In the genomic region with DNA sequence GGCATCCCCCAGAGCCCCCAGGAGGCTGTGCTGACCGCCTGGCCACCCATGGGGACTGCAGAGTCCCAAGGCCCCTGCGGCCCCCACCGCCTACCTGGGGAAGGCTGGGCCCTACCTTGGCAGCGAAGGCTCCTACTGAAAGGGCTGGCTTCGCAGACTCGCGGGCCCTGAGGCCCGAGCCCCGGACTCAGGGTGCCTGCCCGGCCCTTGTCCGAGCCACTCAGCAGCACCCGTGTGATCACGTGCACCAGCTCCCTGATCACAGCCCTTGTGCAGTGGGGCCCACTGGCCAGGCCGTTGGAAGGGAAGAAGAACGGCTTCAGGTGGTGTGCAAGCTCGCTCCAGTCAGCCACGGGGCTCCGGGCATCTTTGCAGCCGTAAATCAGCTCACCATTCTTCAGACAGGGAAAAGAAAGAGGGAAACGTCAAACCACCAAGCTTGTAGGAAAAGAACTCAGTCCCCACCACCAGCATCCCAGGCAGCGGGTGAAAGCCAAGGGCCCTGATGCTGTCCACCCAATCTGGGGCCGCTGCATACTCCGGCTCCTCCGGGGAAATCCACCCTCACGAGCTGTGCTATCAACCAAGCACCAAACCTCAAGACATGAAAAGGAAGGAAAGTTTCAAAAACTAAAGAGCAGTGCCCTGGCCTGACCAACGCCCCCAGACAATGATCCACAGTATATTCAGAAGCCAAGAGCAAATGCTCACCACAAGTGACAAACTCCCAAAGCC, we compare ENCODE assay signal across 16 cellular contexts. TPM values are rescaled to one million over a fixed set of nuclear protein-coding genes. Genes with fewer than 3 reads are reported as not detected.
DNase-seq lines count a peak whose midpoint lies in the region; ATAC-seq and TF ChIP-seq lines count a peak whose summit lies in the region.
"Had no signal": no experiment of that assay in that cellular context is flagged by ENCODE, and none has a peak within 500 bp of the region (broad histone marks: within the 10 kb centered on the region; RNA-seq: fewer than 3 reads in every experiment).

No MANE protein-coding gene starts in this region.

- 93 to 96% (median 94%) methylated on average over 23 to 26 of the region's 26 CpGs for WGBS in stomach, 5 donors
- WGBS in smooth muscle cell (ENCODE audit: low lambda C conversion rate) = 96% methylated on average over 19 of the region's 26 CpGs

- POLR2A ChIA-PET in RWPE1 (lab: Yijun Ruan, JAX; ENCODE audit: low non-redundant PET) = no interaction called here
- POLR2A ChIA-PET in A673 (lab: Charles Lee; ENCODE audit: low non-redundant PET) = no interaction called here

- BruUV-seq in A673 (replicated peaks; lab: Mats Ljungman, UMichigan) = no TSS peak

- H3K4me2 ChIP-seq in smooth muscle cell = no peak overlapping the region

- peaks cover 33% of the 10 kb centered on the region for H3K36me3 Mint-ChIP-seq in activated T-helper 1 cell treated with anti-CD3 and anti-CD28 coated beads, Interleukin-12 subunit alpha, Interleukin-12 subunit beta, Interleukin-2, Interleukin-4 antibody, amounts not matched to agents 30 ng/mL and 10 ng/mL and 1 ng/mL, durations not matched to agents 14 hours and 24 hours and 36 hours (ENCODE audit: low read depth)
- H3K36me3 Mint-ChIP-seq in nephron progenitor cell (ENCODE audit: low read depth) = peaks cover 14% of the 10 kb centered on the region

- no peaks in the 10 kb centered on the region for H3K79me2 ChIP-seq in smooth muscle cell (ENCODE audit: low read depth)

- DNase-seq in RWPE1 (ENCODE audit: low spot score) (no peak), nephron progenitor cell (no peak), stomach (peak; percentile 20), smooth muscle cell (lab: John Stamatoyannopoulos, UW; ENCODE audit: unreplicated experiment) (no peak), A673 (ENCODE audit: low spot score) (no peak)
- no peak for DNase-seq in activated T-helper 1 cell treated with anti-CD3 and anti-CD28 coated beads, Interleukin-12 subunit alpha, Interleukin-12 subunit beta, Interleukin-2, Interleukin-4 antibody, amounts not matched to agents 30 ng/mL and 10 ng/mL and 1 ng/mL, durations not matched to agents 14 hours and 24 hours and 36 hours (ENCODE audit: low spot score)
- DNase-seq: Caco-2; CD4-positive, CD25-positive, alpha-beta regulatory T cell; DMS153; MM.1S; NCI-H1105; NCI-H187; NCI-H526 treated with DMSO at 0.1 percent for 48 hours; SHP77 treated with DMSO at 0.1 percent for 48 hours had no signal

- no peak overlapping the region for H3K9ac ChIP-seq in smooth muscle cell (ENCODE audit: low read depth)

- no peak for ATAC-seq in GM21528 (IDR thresholded peaks at IDR 0.05; ENCODE audit: low FRiP score, unreplicated experiment)

- H3K27me3 Mint-ChIP-seq in activated T-helper 1 cell treated with anti-CD3 and anti-CD28 coated beads, Interleukin-12 subunit alpha, Interleukin-12 subunit beta, Interleukin-2, Interleukin-4 antibody, amounts not matched to agents 30 ng/mL and 10 ng/mL and 1 ng/mL, durations not matched to agents 14 hours and 24 hours and 36 hours (ENCODE audit: insufficient read depth) = no peaks in the 10 kb centered on the region
- H3K27me3 Mint-ChIP-seq in nephron progenitor cell (ENCODE audit: low read depth, poor library complexity) = no peaks in the 10 kb centered on the region
- H3K27me3 Mint-ChIP-seq: B cell; CD4-positive, CD25-positive, alpha-beta regulatory T cell had no signal

- no peak overlapping the region for H2AFZ ChIP-seq in smooth muscle cell (ENCODE audit: low read depth)

- H3K4me3 ChIP-seq in stomach (no peak overlapping the region), smooth muscle cell (no peak overlapping the region), A673 (ENCODE audit: low read depth, low read length, poor library complexity, severe bottlenecking) (no peak overlapping the region)

- no peak overlapping the region for H3K4me3 Mint-ChIP-seq in activated T-helper 1 cell treated with anti-CD3 and anti-CD28 coated beads, Interleukin-12 subunit alpha, Interleukin-12 subunit beta, Interleukin-2, Interleukin-4 antibody, amounts not matched to agents 30 ng/mL and 10 ng/mL and 1 ng/mL, durations not matched to agents 14 hours and 24 hours and 36 hours
- no peak overlapping the region for H3K4me3 Mint-ChIP-seq in nephron progenitor cell
- H3K4me3 Mint-ChIP-seq: B cell; CD4-positive, CD25-positive, alpha-beta regulatory T cell had no signal

- H3K4me1 ChIP-seq in stomach (peaks cover 0 to 13% (median 4%) of the 10 kb centered on the region in 4 donors), smooth muscle cell (ENCODE audit: low read depth) (no peaks in the 10 kb centered on the region), A673 (ENCODE audit: insufficient read depth, low read length, poor library complexity, severe bottlenecking) (no peaks in the 10 kb centered on the region)
- H3K4me1 ChIP-seq: Caco-2 had no signal

- H3F3A ChIP-seq in smooth muscle cell (ENCODE audit: low read depth) = no peaks in the 10 kb centered on the region

- H3K27ac ChIP-seq in RWPE1 = peak overlapping the region; percentile 36
- H3K27ac ChIP-seq in stomach = no peak overlapping the region
- no peak overlapping the region for H3K27ac ChIP-seq in smooth muscle cell (ENCODE audit: low read depth)
- H3K27ac ChIP-seq in A673 (ENCODE audit: low read depth, low read length, poor library complexity, severe bottlenecking) = no peak overlapping the region

- no peak for TF ChIP-seq EP300 in stomach (IDR thresholded peaks at IDR 0.05)

- H4K20me1 ChIP-seq in smooth muscle cell (ENCODE audit: low read depth) = no peaks in the 10 kb centered on the region

- TF ChIP-seq POLR2A in stomach (IDR thresholded peaks at IDR 0.05) = no peak

- peak overlapping the region; percentile 31 for H3K27ac Mint-ChIP-seq in activated T-helper 1 cell treated with anti-CD3 and anti-CD28 coated beads, Interleukin-12 subunit alpha, Interleukin-12 subunit beta, Interleukin-2, Interleukin-4 antibody, amounts not matched to agents 30 ng/mL and 10 ng/mL and 1 ng/mL, durations not matched to agents 14 hours and 24 hours and 36 hours
- peak overlapping the region; percentile 89 for H3K27ac Mint-ChIP-seq in nephron progenitor cell
- H3K27ac Mint-ChIP-seq: B cell; CD4-positive, CD25-positive, alpha-beta regulatory T cell had no signal

- H3K27me3 ChIP-seq in stomach (no peaks in the 10 kb centered on the region), smooth muscle cell (ENCODE audit: low read depth) (no peaks in the 10 kb centered on the region), A673 (replicated peaks; ENCODE audit: insufficient read depth, low read depth, low read length, poor library complexity) (no peaks in the 10 kb centered on the region)

- peaks cover 5% of the 10 kb centered on the region for H3K4me1 Mint-ChIP-seq in activated T-helper 1 cell treated with anti-CD3 and anti-CD28 coated beads, Interleukin-12 subunit alpha, Interleukin-12 subunit beta, Interleukin-2, Interleukin-4 antibody, amounts not matched to agents 30 ng/mL and 10 ng/mL and 1 ng/mL, durations not matched to agents 14 hours and 24 hours and 36 hours (ENCODE audit: low read depth)
- peaks cover 4% of the 10 kb centered on the region for H3K4me1 Mint-ChIP-seq in nephron progenitor cell
- H3K4me1 Mint-ChIP-seq: B cell had no signal

- H3K9me3 ChIP-seq in stomach (no peaks in the 10 kb centered on the region), smooth muscle cell (replicated peaks; ENCODE audit: low read depth) (no peaks in the 10 kb centered on the region), A673 (ENCODE audit: low read depth, low read length, poor library complexity, severe bottlenecking) (no peaks in the 10 kb centered on the region)
- H3K9me3 ChIP-seq: Caco-2 had no signal

- TF ChIP-seq CTCF in RWPE1 (conservative IDR thresholded peaks at IDR 0.05; ENCODE audit: low read depth) (no peak), nephron progenitor cell (IDR thresholded peaks at IDR 0.05) (no peak), stomach (IDR thresholded peaks at IDR 0.05) (no peak), smooth muscle cell (IDR thresholded peaks at IDR 0.05; ENCODE audit: borderline replicate concordance, insufficient read depth, poor library complexity, severe bottlenecking) (no peak), A673 (conservative IDR thresholded peaks at IDR 0.05; ENCODE audit: low read depth, low read length) (no peak)

- H3K36me3 ChIP-seq in stomach (peaks cover 58 to 100% (median 97%) of the 10 kb centered on the region in 4 donors), smooth muscle cell (ENCODE audit: low read depth) (peaks cover 3% of the 10 kb centered on the region), A673 (ENCODE audit: insufficient read depth, low read length, poor library complexity, severe bottlenecking) (peaks cover 34% of the 10 kb centered on the region)

- CTCF ChIA-PET in RWPE1 (lab: Yijun Ruan, JAX) (no interaction called here), A673 (lab: Charles Lee) (no interaction called here)

- H3K9me3 Mint-ChIP-seq in activated T-helper 1 cell treated with anti-CD3 and anti-CD28 coated beads, Interleukin-12 subunit alpha, Interleukin-12 subunit beta, Interleukin-2, Interleukin-4 antibody, amounts not matched to agents 30 ng/mL and 10 ng/mL and 1 ng/mL, durations not matched to agents 14 hours and 24 hours and 36 hours = no peaks in the 10 kb centered on the region
- H3K9me3 Mint-ChIP-seq in nephron progenitor cell = no peaks in the 10 kb centered on the region
- H3K9me3 Mint-ChIP-seq: CD4-positive, CD25-positive, alpha-beta regulatory T cell had no signal

- intact Hi-C loops in activated T-helper 1 cell treated with anti-CD3 and anti-CD28 coated beads, Interleukin-12 subunit alpha, Interleukin-12 subunit beta, Interleukin-2, Interleukin-4 antibody, amounts not matched to agents 30 ng/mL and 10 ng/mL and 1 ng/mL, durations not matched to agents 14 hours and 24 hours and 36 hours (cut with micrococcal nuclease) = loop anchor here (10.0 kb wide), 1 partner anchor 157 kb away; no protein-coding TSS in a partner anchor
- intact Hi-C loops in stomach (cut with DNase I; ENCODE audit: low total_unique reads) (loop anchor here (10.0 kb wide), 1 partner anchor 293 kb away; no protein-coding TSS in a partner anchor), A673 (cut with micrococcal nuclease; ENCODE audit: unreplicated experiment) (no loop called here)

RNA-seq across cellular contexts. Expression of gene IPPK, which starts 31.9 kb away (rescaled TPM):
- total RNA-seq in activated T-helper 1 cell treated with anti-CD3 and anti-CD28 coated beads, Interleukin-12 subunit alpha, Interleukin-12 subunit beta, Interleukin-2, Interleukin-4 antibody, amounts not matched to agents 30 ng/mL and 10 ng/mL and 1 ng/mL, durations not matched to agents 14 hours and 24 hours and 36 hours = 14.8 and 14.9 TPM in 2 replicates
- total RNA-seq in stomach (10 to 100 TPM in 4 of 5 donors, 1 to 10 TPM in 1; 1.4 to 14.6 (median 11.6) TPM), smooth muscle cell (20.6 and 22.1 TPM in 2 replicates), A673 (2021) (11.4 and 14.0 TPM in 2 replicates)
- polyA plus RNA-seq in stomach (10 to 100 TPM in 1 of 3 donors, 1 to 10 TPM in 2; 2.7 to 17.1 (median 6.0) TPM), smooth muscle cell (9.4 and 13.1 TPM in 2 replicates)
